Comparison of ENCODE assay signal across 9 cellular contexts in the genomic region with DNA sequence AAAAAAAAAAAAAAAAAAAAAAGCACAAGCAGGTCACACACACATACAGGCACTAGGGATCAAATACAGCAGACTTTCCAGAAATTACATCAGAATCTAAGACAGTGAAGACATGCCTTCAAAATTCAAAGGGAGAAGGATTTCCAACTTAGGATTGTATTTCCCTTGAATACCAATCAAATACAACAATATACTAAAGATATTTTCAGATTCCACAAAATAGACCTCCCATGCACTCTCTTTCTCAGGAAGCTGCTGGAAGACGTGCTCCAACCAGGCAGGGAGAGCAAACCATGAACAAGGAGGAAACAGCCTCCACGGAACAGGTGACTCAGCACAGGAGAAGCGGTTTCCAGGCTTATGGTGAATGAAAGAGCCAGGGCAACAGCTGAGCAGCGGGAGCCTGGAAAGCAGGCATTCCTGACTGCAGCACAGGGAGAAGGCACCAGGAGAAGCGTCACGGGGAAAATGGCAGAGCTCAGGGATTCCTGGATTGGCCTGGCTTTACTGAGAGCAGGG.
DNase-seq lines count a peak whose midpoint lies in the region; ATAC-seq lines count a peak whose summit lies in the region.
"Had no signal": no experiment of that assay in that cellular context is flagged by ENCODE, and none has a peak within 500 bp of the region (broad histone marks: within the 10 kb centered on the region; RNA-seq: fewer than 3 reads in every experiment).

No MANE protein-coding gene starts in this region.

- H3K9ac ChIP-seq in iPS-18a (ENCODE audit: low read length): peak overlapping the region; percentile 61

- peak; percentile 53 for DNase-seq in NCI-H2171 treated with DMSO at 0.1 percent for 48 hours (lab: John Stamatoyannopoulos, UW)
- DNase-seq in NCI-H2171 (lab: John Stamatoyannopoulos, UW): no peak
- peak; percentile 87 for DNase-seq in amniotic stem cell (lab: John Stamatoyannopoulos, UW)
- peak; percentile 70 for DNase-seq in superior temporal gyrus (ENCODE audit: extremely low spot score)
- DNase-seq in NAMALWA (ENCODE audit: low spot score): no peak
- DNase-seq in NK-92 treated with Interleukin-12 subunit alpha and Interleukin-12 subunit beta, amount 100 ng/mL, for 24 hours (lab: John Stamatoyannopoulos, UW): no peak
- DNase-seq: left cardiac atrium had no signal

- H3K4me3 ChIP-seq in iPS-18a (ENCODE audit: low read length): no peak overlapping the region

- no peaks in the 10 kb centered on the region for H3K9me3 ChIP-seq in iPS-18a (ENCODE audit: control insufficient read depth, low read depth, low read length)

- H3K27ac ChIP-seq in iPS-18a (ENCODE audit: low read length): peak overlapping the region; percentile 89

- no peaks in the 10 kb centered on the region for H3K27me3 ChIP-seq in iPS-18a (ENCODE audit: control insufficient read depth, insufficient read depth, low read length)

- ATAC-seq in GM18907 (IDR thresholded peaks at IDR 0.05; ENCODE audit: unreplicated experiment): no peak

- H3K4me1 ChIP-seq in iPS-18a (ENCODE audit: control insufficient read depth, low read depth, low read length): peaks cover 14% of the 10 kb centered on the region

- H3K36me3 ChIP-seq in iPS-18a (ENCODE audit: control insufficient read depth, low read depth, low read length): peaks cover 9% of the 10 kb centered on the region

Comparison
In these comparisons a context has a peak if more than half of its experiments do, and no peak if none do; other contexts are left out.
1. DNase-seq: peak in NCI-H2171 treated with DMSO at 0.1 percent for 48 hours (single experiment), amniotic stem cell (single experiment) and superior temporal gyrus (single experiment); none in NCI-H2171 (single experiment), NAMALWA (single experiment) and NK-92 treated with Interleukin-12 subunit alpha and Interleukin-12 subunit beta, amount 100 ng/mL, for 24 hours (single experiment).